Comparison of ENCODE assay signal across 17 cellular contexts in the genomic region with DNA sequence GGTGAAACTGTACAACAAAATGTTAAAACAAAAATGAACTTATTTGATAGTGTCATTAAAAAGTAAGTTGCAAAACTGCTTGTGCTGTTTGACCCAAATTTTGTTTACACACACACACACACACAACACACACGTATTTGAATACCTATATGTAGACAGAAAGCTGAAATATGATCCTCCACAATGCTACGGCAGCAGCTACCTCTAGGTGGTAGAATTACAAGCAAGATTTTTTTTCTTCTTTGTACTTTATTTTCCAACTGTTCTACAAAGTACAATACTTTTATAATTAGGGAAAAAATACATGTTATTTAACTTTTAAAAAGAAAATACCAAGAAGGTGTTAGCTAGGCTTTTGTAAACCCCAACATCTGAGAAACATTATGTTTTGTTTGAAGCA. TPM values are rescaled to one million over a fixed set of nuclear protein-coding genes. Genes with fewer than 3 reads are reported as not detected.
A peak's percentile ranks its signal among the peaks of the same experiment; 100 is the strongest.
DNase-seq lines count a peak whose midpoint lies in the region; ATAC-seq and TF ChIP-seq lines count a peak whose summit lies in the region.
"Had no signal": no experiment of that assay in that cellular context is flagged by ENCODE, and none has a peak within 500 bp of the region (broad histone marks: within the 10 kb centered on the region; RNA-seq: fewer than 3 reads in every experiment).

No MANE protein-coding gene starts in this region.

- H3K4me3 ChIP-seq in RWPE2 (ENCODE audit: severe bottlenecking): no peak overlapping the region
- H3K4me3 ChIP-seq in WERI-Rb-1 (ENCODE audit: low read depth, low read length): no peak overlapping the region
- H3K4me3 ChIP-seq: upper lobe of left lung had no signal

- TF ChIP-seq CTCF in RWPE2 (IDR thresholded peaks at IDR 0.05; ENCODE audit: poor library complexity, severe bottlenecking): peak; percentile 37
- TF ChIP-seq CTCF in type B pancreatic cell (conservative IDR thresholded peaks at IDR 0.05): peak; percentile 54
- TF ChIP-seq CTCF in WERI-Rb-1 (IDR thresholded peaks at IDR 0.05; ENCODE audit: low read depth, low read length): no peak

- H3K27me3 ChIP-seq in RWPE2 (ENCODE audit: insufficient read depth, poor library complexity, severe bottlenecking) (peaks cover 35% of the 10 kb centered on the region), WERI-Rb-1 (ENCODE audit: insufficient read depth, low read depth, severe bottlenecking) (no peaks in the 10 kb centered on the region)
- H3K27me3 ChIP-seq: upper lobe of left lung had no signal

- peaks cover 3% of the 10 kb centered on the region for H3K9me3 Mint-ChIP-seq in type B pancreatic cell
- H3K9me3 Mint-ChIP-seq: activated CD4-positive, alpha-beta memory T cell treated with anti-CD3 and anti-CD28 coated beads for 36 hours; dendritic cell treated with granulocyte-macrophage colony-stimulating factor and Interleukin-4, amounts not matched to agents 40 ng/mL and 50 ng/mL, for 4 days had no signal

- H3K36me3 Mint-ChIP-seq in type B pancreatic cell: no peaks in the 10 kb centered on the region
- H3K36me3 Mint-ChIP-seq: activated CD4-positive, alpha-beta memory T cell treated with anti-CD3 and anti-CD28 coated beads for 36 hours had no signal

- H3K4me1 ChIP-seq in RWPE2 (ENCODE audit: insufficient read depth, poor library complexity, severe bottlenecking): no peaks in the 10 kb centered on the region

- H3K9me3 ChIP-seq in RWPE2 (ENCODE audit: severe bottlenecking) (no peaks in the 10 kb centered on the region), WERI-Rb-1 (ENCODE audit: severe bottlenecking) (no peaks in the 10 kb centered on the region)
- H3K9me3 ChIP-seq: upper lobe of left lung had no signal

- H3K36me3 ChIP-seq in RWPE2 (ENCODE audit: low read depth) (no peaks in the 10 kb centered on the region), WERI-Rb-1 (no peaks in the 10 kb centered on the region)
- H3K36me3 ChIP-seq: upper lobe of left lung had no signal

- ATAC-seq in RWPE2 (ENCODE audit: low read depth): no peak
- ATAC-seq: sciatic nerve had no signal

- H3K4me3 Mint-ChIP-seq in type B pancreatic cell: peak overlapping the region; percentile 10
- H3K4me3 Mint-ChIP-seq: activated CD4-positive, alpha-beta memory T cell treated with anti-CD3 and anti-CD28 coated beads for 36 hours had no signal

- TF ChIP-seq POLR2A in erythroblast (IDR thresholded peaks at IDR 0.05; ENCODE audit: low read length): no peak

- no peak overlapping the region for H3K27ac Mint-ChIP-seq in type B pancreatic cell
- H3K27ac Mint-ChIP-seq: activated CD4-positive, alpha-beta memory T cell treated with anti-CD3 and anti-CD28 coated beads for 36 hours; dendritic cell treated with granulocyte-macrophage colony-stimulating factor and Interleukin-4, amounts not matched to agents 40 ng/mL and 50 ng/mL, for 4 days had no signal

- peaks cover 58% of the 10 kb centered on the region for H3K27me3 Mint-ChIP-seq in type B pancreatic cell

- peaks cover 4% of the 10 kb centered on the region for H3K4me1 Mint-ChIP-seq in type B pancreatic cell (ENCODE audit: unreplicated experiment)

- DNase-seq in SHP77 treated with DMSO at 0.1 percent for 48 hours (lab: John Stamatoyannopoulos, UW) (peak; percentile 0), SHP77 (lab: John Stamatoyannopoulos, UW) (no peak), RWPE2 (ENCODE audit: low spot score) (no peak), erythroblast (lab: John Stamatoyannopoulos, UW) (peak; percentile 37 to 51), type B pancreatic cell (ENCODE audit: extremely low spot score, unreplicated experiment) (no peak), WERI-Rb-1 (no peak), iPS-NIHi7 (ENCODE audit: extremely low spot score) (no peak), T-helper 9 cell (no peak)
- DNase-seq: activated CD4-positive, alpha-beta memory T cell treated with anti-CD3 and anti-CD28 coated beads for 36 hours; amniotic stem cell; NCI-H1417 treated with DMSO at 0.1 percent for 48 hours; NCI-H510A treated with DMSO at 0.1 percent for 48 hours; stimulated activated CD4-positive, alpha-beta T cell treated with anti-CD3 and anti-CD28 coated beads, Interleukin-4, amount 100 ng/mL, for 4 hours; T1000; upper lobe of left lung had no signal

- H3K27ac ChIP-seq in RWPE2 (ENCODE audit: poor library complexity, severe bottlenecking): no peak overlapping the region
- no peak overlapping the region for H3K27ac ChIP-seq in WERI-Rb-1
- H3K27ac ChIP-seq: upper lobe of left lung had no signal

RNA-seq across cellular contexts. Expression of a gene that starts 1.2 kb away (rescaled TPM):
- 0.52 and 6.9 TPM in 2 replicates for total RNA-seq in type B pancreatic cell (ENCODE audit: low replicate concordance)
- total RNA-seq: activated CD4-positive, alpha-beta memory T cell treated with anti-CD3 and anti-CD28 coated beads for 36 hours had no signal

RNA-seq across cellular contexts. Expression of a gene that starts 33.2 kb away (rescaled TPM):
- 0.98 and 3.0 TPM in 2 replicates for total RNA-seq in type B pancreatic cell (ENCODE audit: low replicate concordance)
- total RNA-seq: activated CD4-positive, alpha-beta memory T cell treated with anti-CD3 and anti-CD28 coated beads for 36 hours had no signal

Comparison
In these comparisons a context has a peak if more than half of its experiments do, and no peak if none do; other contexts are left out.
1. DNase-seq: peak in SHP77 treated with DMSO at 0.1 percent for 48 hours (single experiment) and erythroblast (2 of 2); none in SHP77 (0 of 2), RWPE2 (single experiment), type B pancreatic cell (single experiment), WERI-Rb-1 (single experiment), iPS-NIHi7 (single experiment) and T-helper 9 cell (single experiment).